In genomic region chr18:21598726-21599584, GRCh38 we compare ENCODE assay signal across 8 cellular contexts. TPM values are rescaled to one million over a fixed set of nuclear protein-coding genes. Genes with fewer than 3 reads are reported as not detected.
DNase-seq lines count a peak whose midpoint lies in the region; ATAC-seq and TF ChIP-seq lines count a peak whose summit lies in the region.

No MANE protein-coding gene starts in this region.

- peak overlapping the region; percentile 90 for H3K9ac ChIP-seq in SK-N-MC (ENCODE audit: insufficient read length)

- no peaks in the 10 kb centered on the region for H3K9me3 ChIP-seq in SK-N-MC (ENCODE audit: low read depth, low read length)
- H3K9me3 ChIP-seq in gastrocnemius medialis: no peaks in the 10 kb centered on the region

- no peak overlapping the region for H3K27ac ChIP-seq in SK-N-MC
- peak overlapping the region; percentile 92 to 97 (median 94) for H3K27ac ChIP-seq in gastrocnemius medialis

- no peak for TF ChIP-seq POLR2A in gastrocnemius medialis (IDR thresholded peaks at IDR 0.05)

- no peaks in the 10 kb centered on the region for H3K36me3 ChIP-seq in SK-N-MC (ENCODE audit: insufficient read depth, low read length)
- no peaks in the 10 kb centered on the region for H3K36me3 ChIP-seq in gastrocnemius medialis

- intact Hi-C loops in gastrocnemius medialis (cut with DNase I; ENCODE audit: low total_unique reads): loop anchor here (10.0 kb wide), 1 partner anchor 74 kb away; no protein-coding TSS in a partner anchor

- TF ChIP-seq CTCF in fibroblast of pulmonary artery (IDR thresholded peaks at IDR 0.05; ENCODE audit: low read length, missing control alignments) (no peak), gastrocnemius medialis (IDR thresholded peaks at IDR 0.05 in 4 of 5, conservative IDR thresholded peaks at IDR 0.05 in 1 of 5) (no peak)

- H3K4me1 ChIP-seq in gastrocnemius medialis: peaks cover 28% of the 10 kb centered on the region in 2 donors

- H3K4me3 ChIP-seq in SK-N-MC: peak overlapping the region; percentile 99
- H3K4me3 ChIP-seq in fibroblast of pulmonary artery (replicated peaks; ENCODE audit: low read depth, low read length): peak overlapping the region; percentile 99
- H3K4me3 ChIP-seq in gastrocnemius medialis: peak overlapping the region; percentile 74 to 94 (median 85)

- H3K36me3 Mint-ChIP-seq in activated T-cell treated with anti-CD3 and anti-CD28 coated beads, Interleukin-2, amount 50 U/mL, for 72 hours (ENCODE audit: insufficient read depth in 2 of 2): peaks cover 0 to 2% of the 10 kb centered on the region in 2 donors

- no peaks in the 10 kb centered on the region for H3K27me3 Mint-ChIP-seq in activated T-cell treated with anti-CD3 and anti-CD28 coated beads, Interleukin-2, amount 50 U/mL, for 72 hours (ENCODE audit: low read depth)

- in situ Hi-C loops in gastrocnemius medialis (cut with MboI; ENCODE audit: low sequenced_read_pairs in 4 of 4): no loop called here

- no peaks in the 10 kb centered on the region for H3K27me3 ChIP-seq in gastrocnemius medialis

- peaks cover 22% of the 10 kb centered on the region for H3K4me1 Mint-ChIP-seq in activated T-cell treated with anti-CD3 and anti-CD28 coated beads, Interleukin-2, amount 50 U/mL, for 72 hours (ENCODE audit: low read depth)

- H3K9me3 Mint-ChIP-seq in activated T-cell treated with anti-CD3 and anti-CD28 coated beads, Interleukin-2, amount 50 U/mL, for 72 hours: no peaks in the 10 kb centered on the region

- DNase-seq in activated T-cell treated with anti-CD3 and anti-CD28 coated beads, Interleukin-2, amount 50 U/mL, for 72 hours: no peak
- no peak for DNase-seq in activated T-cell treated with anti-CD3 and anti-CD28 coated beads, Interleukin-2, amount 50 U/mL, for 1 hour
- DNase-seq in SK-N-MC (ENCODE audit: low read depth, low spot score) (no peak), fibroblast of pulmonary artery (ENCODE audit: low read depth) (peak; percentile 11), gastrocnemius medialis (no peak), left lobe of liver (ENCODE audit: low spot score) (no peak)
- no peak for DNase-seq in stimulated activated CD4-positive, alpha-beta T cell treated with anti-CD3 and anti-CD28 coated beads, Interleukin-4, amount 100 ng/mL, for 24 hours

- ATAC-seq in activated T-cell treated with anti-CD3 and anti-CD28 coated beads, Interleukin-2, amount 50 U/mL, for 72 hours (replicated peaks in 1 of 2): no peak
- ATAC-seq in gastrocnemius medialis (no peak), HG02571 (IDR thresholded peaks at IDR 0.05; ENCODE audit: unreplicated experiment) (no peak), left lobe of liver (no peak)

- peak overlapping the region; percentile 93 to 97 for H3K4me3 Mint-ChIP-seq in activated T-cell treated with anti-CD3 and anti-CD28 coated beads, Interleukin-2, amount 50 U/mL, for 72 hours

- peak overlapping the region; percentile 97 for H3K27ac Mint-ChIP-seq in activated T-cell treated with anti-CD3 and anti-CD28 coated beads, Interleukin-2, amount 50 U/mL, for 72 hours

RNA-seq across cellular contexts. Expression of gene ESCO1, which starts 1.5 kb away (rescaled TPM):
- total RNA-seq in activated T-cell treated with anti-CD3 and anti-CD28 coated beads, Interleukin-2, amount 50 U/mL, for 72 hours: 10 to 100 TPM; 23.0 to 23.6 TPM
- 10 to 100 TPM; 12.1 to 17.9 (median 17.4) TPM for total RNA-seq in gastrocnemius medialis
- total RNA-seq in left lobe of liver: 5.1 TPM

RNA-seq across cellular contexts. Expression of gene SNRPD1, which starts 13.2 kb away (rescaled TPM):
- total RNA-seq in activated T-cell treated with anti-CD3 and anti-CD28 coated beads, Interleukin-2, amount 50 U/mL, for 72 hours: 10 to 100 TPM; 82.5 to 82.9 TPM
- total RNA-seq in gastrocnemius medialis (10 to 100 TPM in 3 of 4 donors, 1 to 10 TPM in 1; 4.7 to 16.9 (median 14.1) TPM), left lobe of liver (7.0 TPM)

Comparison
In these comparisons a context has a peak if more than half of its experiments do, and no peak if none do; other contexts are left out.
1. RNA of gene SNRPD1, which starts 13.2 kb away (total RNA-seq): 82.5 to 82.9 TPM in activated T-cell treated with anti-CD3 and anti-CD28 coated beads, Interleukin-2, amount 50 U/mL, for 72 hours; 4.7 to 16.9 TPM in gastrocnemius medialis and 7.0 TPM in left lobe of liver (single experiment); every median in the first group is over 4 times any median in the second.
2. Peak in every context shown above with its lines, with median percentiles within 50 percentile points of each other: H3K4me3 ChIP-seq.